ENCODE assay signal across 2 cellular contexts in the genomic region with DNA sequence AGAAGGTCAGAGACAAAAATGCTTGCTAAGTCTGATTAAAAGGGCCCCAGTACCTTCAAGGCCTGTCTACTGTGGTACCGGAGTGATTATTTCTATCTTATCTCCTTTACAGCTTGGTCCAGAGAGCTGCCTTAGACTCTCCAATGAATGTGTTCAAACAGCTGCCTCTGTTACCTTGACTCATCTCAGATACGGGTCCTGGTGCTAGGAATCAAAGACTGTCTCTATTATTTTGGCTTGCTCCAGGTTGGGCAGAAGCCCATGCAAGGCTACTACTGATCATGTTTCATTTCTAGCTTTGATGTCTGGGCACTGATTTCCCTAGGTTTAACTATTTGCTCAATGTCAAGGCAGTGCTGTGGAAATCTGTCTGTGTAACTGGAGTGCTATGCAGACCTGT. TPM values are rescaled to one million over a fixed set of nuclear protein-coding genes. Genes with fewer than 3 reads are reported as not detected.
"Had no signal": no experiment of that assay in that cellular context is flagged by ENCODE, and none has a peak within 500 bp of the region (broad histone marks: within the 10 kb centered on the region; RNA-seq: fewer than 3 reads in every experiment).

No MANE protein-coding gene starts in this region.

RNA-seq across cellular contexts. Expression of gene BEND6, which starts 53.2 kb away (rescaled TPM):
- total RNA-seq: HT-29 had no signal
- polyA plus RNA-seq: IgD-negative memory B cell had no signal
